ENCODE assay signal across 8 cellular contexts in genomic region chr7:36207451-36208291, GRCh38. TPM values are rescaled to one million over a fixed set of nuclear protein-coding genes. Genes with fewer than 3 reads are reported as not detected.
A peak's percentile ranks its signal among the peaks of the same experiment; 100 is the strongest.
DNase-seq lines count a peak whose midpoint lies in the region; ATAC-seq and TF ChIP-seq lines count a peak whose summit lies in the region.

No MANE protein-coding gene starts in this region.

- no peak overlapping the region for H3K4me3 ChIP-seq in esophagus muscularis mucosa

- H3K27me3 ChIP-seq in esophagus muscularis mucosa, result no peaks in the 10 kb centered on the region

- peaks cover 65 to 99% (median 94%) of the 10 kb centered on the region in 4 donors for H3K4me1 ChIP-seq in esophagus muscularis mucosa

- TF ChIP-seq POLR2A in esophagus muscularis mucosa (IDR thresholded peaks at IDR 0.05; ENCODE audit: low read depth), result no peak

- ATAC-seq in GM19351 (IDR thresholded peaks at IDR 0.05; ENCODE audit: unreplicated experiment) (no peak), HG02759 (IDR thresholded peaks at IDR 0.05; ENCODE audit: unreplicated experiment) (no peak)

- TF ChIP-seq EP300 in esophagus muscularis mucosa (IDR thresholded peaks at IDR 0.05), result peak; percentile 76

- H3K27ac ChIP-seq in esophagus muscularis mucosa (replicated peaks in 1 of 4), result peak overlapping the region; percentile 82 to 87 (median 84)

- TF ChIP-seq CTCF in esophagus muscularis mucosa (IDR thresholded peaks at IDR 0.05), result peak in 1 of 3 experiments; percentile 29

- intact Hi-C loops in esophagus muscularis mucosa (cut with DNase I), result loop anchor here (2.0 to 5.0 kb wide), 2 partner anchors 53 to 85 kb away; no protein-coding TSS in a partner anchor

- no peaks in the 10 kb centered on the region for H3K36me3 ChIP-seq in esophagus muscularis mucosa

- no peaks in the 10 kb centered on the region for H3K9me3 ChIP-seq in esophagus muscularis mucosa

- 40% methylated on average over 10 of the region's 10 CpGs for WGBS in esophagus muscularis mucosa

- DNase-seq in GDM1 (lab: John Stamatoyannopoulos, UW) (peak; percentile 68), SKM-1 treated with dmso at 0.1 percent for 144 hours (lab: John Stamatoyannopoulos, UW; ENCODE audit: unreplicated experiment) (peak; percentile 65), esophagus muscularis mucosa (ENCODE audit: extremely low spot score) (no peak), non-pigmented ciliary epithelial cell (ENCODE audit: low read depth) (peak; percentile 88), GF-D8 (lab: John Stamatoyannopoulos, UW) (no peak), NCI-H1105 treated with DMSO at 0.1 percent for 48 hours (lab: John Stamatoyannopoulos, UW) (no peak)

RNA-seq across cellular contexts. Expression of gene EEPD1, which starts 54.6 kb away (rescaled TPM):
- 10 to 100 TPM; 18.7 to 27.9 (median 26.6) TPM for total RNA-seq in esophagus muscularis mucosa

Comparison
In these comparisons a context has a peak if more than half of its experiments do, and no peak if none do; other contexts are left out.
1. DNase-seq: peak in GDM1 (single experiment), SKM-1 treated with dmso at 0.1 percent for 144 hours (single experiment) and non-pigmented ciliary epithelial cell (single experiment); none in esophagus muscularis mucosa (single experiment), GF-D8 (single experiment) and NCI-H1105 treated with DMSO at 0.1 percent for 48 hours (single experiment).